ENCODE assay signal across 1 cellular context in the genomic region with DNA sequence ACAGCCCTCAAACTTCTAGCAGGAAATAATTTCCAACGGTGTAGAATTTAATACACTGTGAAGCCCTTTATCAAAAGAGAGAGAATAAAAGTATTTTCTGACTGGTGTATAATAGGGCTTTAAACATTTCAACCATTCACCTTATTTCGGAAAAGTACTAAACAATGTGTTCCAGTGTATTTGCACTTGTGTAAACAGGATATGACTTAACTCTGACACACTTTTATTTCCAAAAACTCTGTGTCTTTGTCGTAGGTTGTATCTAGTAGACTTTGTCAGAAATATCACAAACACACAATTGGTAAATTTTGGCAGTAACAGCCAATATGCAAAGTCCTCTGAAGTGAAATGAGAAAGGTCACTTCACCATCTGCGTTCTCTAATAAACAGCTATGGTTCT.
TF ChIP-seq lines count a peak whose summit lies in the region.

No MANE protein-coding gene starts in this region.

TF ChIP-seq in SK-N-SH treated with all-trans-retinoic acid at 6 μM for 48 hours, 23 proteins besides CTCF, POLR2A, EP300 and RAD21 (continued from another document):
- TF ChIP-seq, protein P1, sequence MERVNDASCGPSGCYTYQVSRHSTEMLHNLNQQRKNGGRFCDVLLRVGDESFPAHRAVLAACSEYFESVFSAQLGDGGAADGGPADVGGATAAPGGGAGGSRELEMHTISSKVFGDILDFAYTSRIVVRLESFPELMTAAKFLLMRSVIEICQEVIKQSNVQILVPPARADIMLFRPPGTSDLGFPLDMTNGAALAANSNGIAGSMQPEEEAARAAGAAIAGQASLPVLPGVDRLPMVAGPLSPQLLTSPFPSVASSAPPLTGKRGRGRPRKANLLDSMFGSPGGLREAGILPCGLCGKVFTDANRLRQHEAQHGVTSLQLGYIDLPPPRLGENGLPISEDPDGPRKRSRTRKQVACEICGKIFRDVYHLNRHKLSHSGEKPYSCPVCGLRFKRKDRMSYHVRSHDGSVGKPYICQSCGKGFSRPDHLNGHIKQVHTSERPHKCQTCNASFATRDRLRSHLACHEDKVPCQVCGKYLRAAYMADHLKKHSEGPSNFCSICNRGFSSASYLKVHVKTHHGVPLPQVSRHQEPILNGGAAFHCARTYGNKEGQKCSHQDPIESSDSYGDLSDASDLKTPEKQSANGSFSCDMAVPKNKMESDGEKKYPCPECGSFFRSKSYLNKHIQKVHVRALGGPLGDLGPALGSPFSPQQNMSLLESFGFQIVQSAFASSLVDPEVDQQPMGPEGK (CRISPR knock-in tag; IDR thresholded peaks at IDR 0.05; ENCODE audit: borderline replicate concordance): no peak
- TF ChIP-seq, protein P2, sequence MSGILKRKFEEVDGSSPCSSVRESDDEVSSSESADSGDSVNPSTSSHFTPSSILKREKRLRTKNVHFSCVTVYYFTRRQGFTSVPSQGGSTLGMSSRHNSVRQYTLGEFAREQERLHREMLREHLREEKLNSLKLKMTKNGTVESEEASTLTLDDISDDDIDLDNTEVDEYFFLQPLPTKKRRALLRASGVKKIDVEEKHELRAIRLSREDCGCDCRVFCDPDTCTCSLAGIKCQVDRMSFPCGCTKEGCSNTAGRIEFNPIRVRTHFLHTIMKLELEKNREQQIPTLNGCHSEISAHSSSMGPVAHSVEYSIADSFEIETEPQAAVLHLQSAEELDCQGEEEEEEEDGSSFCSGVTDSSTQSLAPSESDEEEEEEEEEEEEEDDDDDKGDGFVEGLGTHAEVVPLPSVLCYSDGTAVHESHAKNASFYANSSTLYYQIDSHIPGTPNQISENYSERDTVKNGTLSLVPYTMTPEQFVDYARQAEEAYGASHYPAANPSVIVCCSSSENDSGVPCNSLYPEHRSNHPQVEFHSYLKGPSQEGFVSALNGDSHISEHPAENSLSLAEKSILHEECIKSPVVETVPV (CRISPR knock-in tag; IDR thresholded peaks at IDR 0.05): no peak
- TF ChIP-seq ZC3H10 (CRISPR knock-in tag; IDR thresholded peaks at IDR 0.05): no peak
- TF ChIP-seq ARNTL (CRISPR knock-in tag; IDR thresholded peaks at IDR 0.05; ENCODE audit: borderline replicate concordance, low read depth): no peak
